In the genomic region with DNA sequence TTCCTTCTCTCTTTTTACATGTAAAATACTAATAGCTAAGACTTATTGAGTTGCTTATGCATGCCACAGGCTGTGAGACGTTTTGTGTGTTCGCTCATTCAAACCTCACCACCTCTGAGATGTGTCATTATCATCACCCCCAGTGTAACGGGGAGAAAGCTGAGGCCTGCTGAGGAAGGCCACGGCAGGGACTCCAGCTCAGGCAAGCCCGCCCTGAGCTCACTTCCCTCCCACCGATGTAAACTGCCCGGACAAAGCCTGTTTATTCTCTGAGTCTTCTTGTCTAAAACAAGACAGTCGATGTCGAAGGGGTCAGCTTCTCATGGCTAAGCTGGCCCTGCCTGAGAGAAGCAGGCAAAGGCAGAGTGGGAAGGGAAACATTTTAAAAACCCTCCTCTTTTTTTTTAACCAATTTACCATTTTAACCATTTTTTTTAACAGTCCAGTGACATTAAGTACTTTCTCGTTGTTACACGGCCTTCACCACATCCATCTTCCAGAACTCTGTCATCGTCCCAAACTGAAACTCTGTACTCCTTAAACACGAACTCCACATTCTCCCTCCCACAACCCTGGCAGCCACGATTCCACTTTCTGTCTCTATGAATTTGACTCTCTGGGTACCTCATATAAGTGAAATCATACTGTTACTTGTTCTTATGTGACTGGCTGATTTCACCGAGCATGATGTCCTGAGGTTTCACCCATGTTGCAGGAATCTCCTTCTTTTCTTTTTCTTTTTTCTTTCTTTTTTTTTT, we compare ENCODE assay signal across 16 cellular contexts.
DNase-seq lines count a peak whose midpoint lies in the region; ATAC-seq and TF ChIP-seq lines count a peak whose summit lies in the region.
"Had no signal": no experiment of that assay in that cellular context is flagged by ENCODE, and none has a peak within 500 bp of the region (broad histone marks: within the 10 kb centered on the region; RNA-seq: fewer than 3 reads in every experiment).

No MANE protein-coding gene starts in this region.

- H3K27me3 ChIP-seq in GM23338 (ENCODE audit: insufficient read depth) (no peaks in the 10 kb centered on the region), psoas muscle (ENCODE audit: insufficient read depth in 3 of 3, low read length in 2 of 3) (no peaks in the 10 kb centered on the region)

- H3K27ac Mint-ChIP-seq in GM23338 = peak overlapping the region; percentile 39
- no peak overlapping the region for H3K27ac Mint-ChIP-seq in T-helper 17 cell
- H3K27ac Mint-ChIP-seq: immature natural killer cell; T-helper 1 cell treated with Interleukin-12 subunit alpha and Interleukin-12 subunit beta and Interleukin-4 antibody, amounts not matched to agents 30 μg/mL and 1 μg/mL, for 36 hours had no signal

- DNase-seq in GM23338 (ENCODE audit: low spot score) (peak; percentile 24), astrocyte of the hippocampus (ENCODE audit: low read depth, low spot score) (peak; percentile 23), iPS-NIHi7 (ENCODE audit: extremely low spot score) (peak; percentile 41), psoas muscle (no peak), DMS153 treated with DMSO at 0.1 percent for 48 hours (lab: John Stamatoyannopoulos, UW; ENCODE audit: unreplicated experiment) (no peak), AG20443 (ENCODE audit: low spot score) (no peak), T-helper 17 cell (no peak), GDM1 (lab: John Stamatoyannopoulos, UW) (no peak)
- DNase-seq: activated effector memory CD4-positive, alpha-beta T cell treated with anti-CD3 and anti-CD28 coated beads, Interleukin-2, amount 50 U/mL, for 16 hours; DMS 273 treated with DMSO at 0.1 percent for 48 hours; immature natural killer cell; MM.1S; naive B cell; PC-3 had no signal

- 41 to 51% (median 44%) methylated on average over 15 of the region's 15 CpGs for WGBS in psoas muscle, 3 donors

- H3K36me3 ChIP-seq in GM23338 (ENCODE audit: insufficient read depth) = no peaks in the 10 kb centered on the region
- H3K36me3 ChIP-seq in psoas muscle (ENCODE audit: insufficient read depth in 1 of 2, low read depth in 1 of 2) = no peaks in the 10 kb centered on the region

- H3K4me1 ChIP-seq in GM23338 (ENCODE audit: insufficient read depth) (peaks cover 15% of the 10 kb centered on the region; the same call in 1 of the 2 replicates), psoas muscle (peaks cover 41% of the 10 kb centered on the region)

- peak overlapping the region; percentile 64 for H3K4me2 ChIP-seq in GM23338

- H4K20me1 ChIP-seq in GM23338 (replicated peaks; ENCODE audit: insufficient read depth) = no peaks in the 10 kb centered on the region

- H3K79me2 ChIP-seq in GM23338 (replicated peaks; ENCODE audit: insufficient read depth) = no peaks in the 10 kb centered on the region

- intact Hi-C loops in psoas muscle (cut with DNase I) = loop anchor here (5.0 to 10.0 kb wide), 2 partner anchors 205 to 313 kb away; a partner anchor contains a TSS

- H3K4me3 ChIP-seq in GM23338 = no peak overlapping the region
- H3K4me3 ChIP-seq in psoas muscle = no peak overlapping the region

- H3K36me3 Mint-ChIP-seq in GM23338 (ENCODE audit: low read depth) (no peaks in the 10 kb centered on the region), T-helper 17 cell (ENCODE audit: low read depth) (peaks cover 2% of the 10 kb centered on the region)
- H3K36me3 Mint-ChIP-seq: immature natural killer cell, naive B cell had no signal

- no peaks in the 10 kb centered on the region; the same call in 2 of the 3 replicates for H3K9me3 Mint-ChIP-seq in GM23338
- H3K9me3 Mint-ChIP-seq: immature natural killer cell; naive B cell; T-helper 1 cell treated with Interleukin-12 subunit alpha and Interleukin-12 subunit beta and Interleukin-4 antibody, amounts not matched to agents 30 μg/mL and 1 μg/mL, for 36 hours had no signal

- no peak overlapping the region; the same call in 2 of the 3 replicates for H3K4me3 Mint-ChIP-seq in GM23338
- no peak overlapping the region for H3K4me3 Mint-ChIP-seq in T-helper 17 cell
- H3K4me3 Mint-ChIP-seq: immature natural killer cell; naive B cell; T-helper 1 cell treated with Interleukin-12 subunit alpha and Interleukin-12 subunit beta and Interleukin-4 antibody, amounts not matched to agents 30 μg/mL and 1 μg/mL, for 36 hours had no signal

- H3K9me2 ChIP-seq in GM23338 (ENCODE audit: insufficient read depth) = peaks cover 7% of the 10 kb centered on the region

- no peaks in the 10 kb centered on the region for H3F3A ChIP-seq in GM23338 (replicated peaks; ENCODE audit: low read depth)

- H3K9me3 ChIP-seq in psoas muscle = no peaks in the 10 kb centered on the region
- no peaks in the 10 kb centered on the region for H3K9me3 ChIP-seq in T-helper 17 cell (ENCODE audit: control insufficient read depth, low read length, poor library complexity, severe bottlenecking)

- TF ChIP-seq CTCF in GM23338 (conservative IDR thresholded peaks at IDR 0.05; ENCODE audit: low read depth in 2 of 2) (no peak), psoas muscle (IDR thresholded peaks at IDR 0.05) (no peak)

- H3K27me3 Mint-ChIP-seq in GM23338 (ENCODE audit: insufficient read depth, low read depth, poor library complexity) (peaks cover 8% of the 10 kb centered on the region), T-helper 17 cell (peaks cover 41% of the 10 kb centered on the region)
- H3K27me3 Mint-ChIP-seq: naive B cell had no signal

- H2AFZ ChIP-seq in GM23338 = peak overlapping the region; percentile 67

- H3K27ac ChIP-seq in GM23338 (ENCODE audit: low read depth) (no peak overlapping the region), psoas muscle (peak overlapping the region; percentile 91)

- H3K4me1 Mint-ChIP-seq in GM23338 = peaks cover 16% of the 10 kb centered on the region
- H3K4me1 Mint-ChIP-seq in T-helper 17 cell = peaks cover 2% of the 10 kb centered on the region
- H3K4me1 Mint-ChIP-seq: immature natural killer cell had no signal

- ATAC-seq in GM23338 (peak; percentile 88), psoas muscle (no peak), T-helper 17 cell (no peak)
- ATAC-seq: esophagus mucosa, PC-3 had no signal

TF ChIP-seq in GM23338, 12 proteins besides CTCF, POLR2A, EP300 and RAD21:
- no peak for TF ChIP-seq JUNB (IDR thresholded peaks at IDR 0.05; ENCODE audit: unreplicated experiment)
- no peak for TF ChIP-seq POLR2AphosphoS5 (IDR thresholded peaks at IDR 0.05; ENCODE audit: low read depth)
- TF ChIP-seq ZNF331 (CRISPR knock-in tag; IDR thresholded peaks at IDR 0.05; ENCODE audit: low read depth) = no peak

Comparison
In these comparisons a context has a peak if more than half of its experiments do, and no peak if none do; other contexts are left out.
1. DNase-seq: peak in GM23338 (single experiment), astrocyte of the hippocampus (single experiment) and iPS-NIHi7 (single experiment); none in psoas muscle (0 of 2), DMS153 treated with DMSO at 0.1 percent for 48 hours (single experiment), AG20443 (single experiment), T-helper 17 cell (0 of 3) and GDM1 (single experiment).